ENCODE assay signal across 3 cellular contexts in genomic region chr3:134675726-134676252, GRCh38.
TF ChIP-seq lines count a peak whose summit lies in the region.

No MANE protein-coding gene starts in this region.

TF ChIP-seq in HEK293, 187 proteins besides CTCF, POLR2A, EP300 and RAD21 (continued from another document):
- TF ChIP-seq HOXA7 (CRISPR knock-in tag; IDR thresholded peaks at IDR 0.05; ENCODE audit: borderline replicate concordance) (no peak), ZNF549 (tag by site-specific recombination; IDR thresholded peaks at IDR 0.05) (no peak), HIC1 (tag by site-specific recombination; IDR thresholded peaks at IDR 0.05) (no peak), GLIS1 (tag by site-specific recombination; IDR thresholded peaks at IDR 0.05) (0 out of 2 replicates have a peak, but pooled peaks have one; percentile 11), ZNF140 (tag by site-specific recombination; IDR thresholded peaks at IDR 0.05) (peak; percentile 93), ZNF23 (tag by site-specific recombination; IDR thresholded peaks at IDR 0.05; ENCODE audit: borderline replicate concordance) (no peak), ZBTB21 (tag by site-specific recombination; IDR thresholded peaks at IDR 0.05) (no peak), ZNF776 (tag by site-specific recombination; IDR thresholded peaks at IDR 0.05; ENCODE audit: borderline replicate concordance) (no peak), ZNF10 (tag by site-specific recombination; IDR thresholded peaks at IDR 0.05) (0 out of 2 replicates have a peak, but pooled peaks have one; percentile 38)
TF ChIP-seq in HEK293: peak in this region for 3.

TF ChIP-seq in H1, 55 proteins besides CTCF, POLR2A, EP300 and RAD21 (continued from another document):
- 0 out of 2 replicates have a peak, but pooled peaks have one; percentile 8 for TF ChIP-seq MAFK (IDR thresholded peaks at IDR 0.05; ENCODE audit: low read depth, low read length)
TF ChIP-seq in H1: peak in this region for 1.

TF ChIP-seq in SK-N-SH treated with all-trans-retinoic acid at 6 μM for 48 hours, 23 proteins besides CTCF, POLR2A, EP300 and RAD21 (continued from another document):
- TF ChIP-seq ZNF565 (CRISPR knock-in tag; conservative IDR thresholded peaks at IDR 0.05; ENCODE audit: low read depth), result no peak
- TF ChIP-seq ZFP30 (CRISPR knock-in tag; IDR thresholded peaks at IDR 0.05), result no peak
- TF ChIP-seq GLIS3 (CRISPR knock-in tag; IDR thresholded peaks at IDR 0.05), result no peak
- no peak for TF ChIP-seq TOX (CRISPR knock-in tag; IDR thresholded peaks at IDR 0.05; ENCODE audit: borderline replicate concordance)
- TF ChIP-seq ZNF8 (CRISPR knock-in tag; IDR thresholded peaks at IDR 0.05), result no peak
- TF ChIP-seq SNAI2 (CRISPR knock-in tag; IDR thresholded peaks at IDR 0.05), result no peak
- TF ChIP-seq TSHZ2 (CRISPR knock-in tag; IDR thresholded peaks at IDR 0.05), result no peak
- no peak for TF ChIP-seq ZC3H10 (CRISPR knock-in tag; IDR thresholded peaks at IDR 0.05)
- TF ChIP-seq TCF4 (CRISPR knock-in tag; IDR thresholded peaks at IDR 0.05; ENCODE audit: borderline replicate concordance), result no peak
- TF ChIP-seq ZNF70 (CRISPR knock-in tag; IDR thresholded peaks at IDR 0.05), result no peak
- no peak for TF ChIP-seq PPARA (CRISPR knock-in tag; IDR thresholded peaks at IDR 0.05; ENCODE audit: borderline replicate concordance)
- TF ChIP-seq PATZ1 (CRISPR knock-in tag; IDR thresholded peaks at IDR 0.05; ENCODE audit: borderline replicate concordance), result no peak
- TF ChIP-seq CREB5 (CRISPR knock-in tag; IDR thresholded peaks at IDR 0.05; ENCODE audit: low read depth), result no peak
TF ChIP-seq in SK-N-SH treated with all-trans-retinoic acid at 6 μM for 48 hours: peak in this region for 0.
